Comparison of ENCODE assay signal across 8 cellular contexts in genomic region chr12:6567112-6567680, GRCh38. TPM values are rescaled to one million over a fixed set of nuclear protein-coding genes. Genes with fewer than 3 reads are reported as not detected.
DNase-seq lines count a peak whose midpoint lies in the region; FAIRE-seq and TF ChIP-seq lines count a peak whose summit lies in the region.

No MANE protein-coding gene starts in this region.

- no peaks in the 10 kb centered on the region for H3K9me1 ChIP-seq in endothelial cell of umbilical vein (replicated peaks; ENCODE audit: control insufficient read depth, extremely low read depth, insufficient read depth, low read length)

- H3K9me3 ChIP-seq in OCI-LY7 (ENCODE audit: low read length) (no peaks in the 10 kb centered on the region), endothelial cell of umbilical vein (replicated peaks; ENCODE audit: control insufficient read depth, insufficient read depth, low read length) (no peaks in the 10 kb centered on the region), trophoblast cell (ENCODE audit: insufficient read depth, low read depth, low read length) (no peaks in the 10 kb centered on the region)

- peak; percentile 68 for FAIRE-seq in endothelial cell of umbilical vein (lab: Jason Lieb, UNC)

- H2AK5ac ChIP-seq in trophoblast cell (ENCODE audit: low read length): no peak overlapping the region

- H3K14ac ChIP-seq in trophoblast cell (ENCODE audit: low read length): no peak overlapping the region

- no peak overlapping the region for H4K91ac ChIP-seq in trophoblast cell (ENCODE audit: low read depth, low read length)

- CTCF ChIA-PET in OCI-LY7 (lab: Charles Lee; ENCODE audit: unreplicated experiment) (no interaction called here), endothelial cell of umbilical vein (lab: Charles Lee) (interaction anchor here (1.3 to 2.3 kb wide), 3 partner anchors 9 to 29 kb away, joined by 3 to 7 read pairs (median 7); no protein-coding TSS in a partner anchor)

- no peaks in the 10 kb centered on the region for H3K9me2 ChIP-seq in OCI-LY7 (ENCODE audit: insufficient read depth, low read length)

- BruUV-seq in OCI-LY7 (replicated peaks; lab: Mats Ljungman, UMichigan) (no TSS peak), endothelial cell of umbilical vein (replicated peaks; lab: Mats Ljungman, UMichigan) (no TSS peak)

- TF ChIP-seq POLR2A in endothelial cell of umbilical vein (IDR thresholded peaks at IDR 0.05; ENCODE audit: low read depth, low read length): no peak

- DNase-seq in GM06990 (ENCODE audit: extremely low read depth, insufficient read length): no peak
- DNase-seq in OCI-LY7 (ENCODE audit: low spot score): peak; percentile 32
- peak; percentile 26 for DNase-seq in endothelial cell of umbilical vein (ENCODE audit: low read depth, low spot score)
- no peak for DNase-seq in trophoblast cell
- DNase-seq in SHP77 (lab: John Stamatoyannopoulos, UW): no peak
- DNase-seq in iPS-NIHi11 (ENCODE audit: low spot score): no peak
- DNase-seq in stimulated activated CD4-positive, alpha-beta T cell treated with anti-CD3 and anti-CD28 coated beads, Interleukin-1b, Interleukin-23, amount 100 ng/mL, for 48 hours: no peak
- no peak for DNase-seq in COR-L47 (lab: John Stamatoyannopoulos, UW)

- TF ChIP-seq CTCF in GM06990 (IDR thresholded peaks at IDR 0.05; ENCODE audit: insufficient read depth, low read length, poor library complexity, severe bottlenecking): no peak
- TF ChIP-seq CTCF in OCI-LY7 (conservative IDR thresholded peaks at IDR 0.05; ENCODE audit: low read length): no peak
- no peak for TF ChIP-seq CTCF in endothelial cell of umbilical vein (IDR thresholded peaks at IDR 0.05; ENCODE audit: extremely low read depth in 1 of 2, insufficient read depth in 1 of 2, low read depth in 1 of 2, low read length in 2 of 2)

- intact Hi-C loops in OCI-LY7 (cut with micrococcal nuclease; ENCODE audit: unreplicated experiment) (loop anchor here (5.0 kb wide), 1 partner anchor 120 kb away; the partner anchor contains the start of gene ZNF384), endothelial cell of umbilical vein (cut with micrococcal nuclease) (loop anchor here (1.0 kb wide), 1 partner anchor 11 kb away; the partner anchor contains the start of gene IFFO1)

- peak overlapping the region; percentile 81 for H3K4ac ChIP-seq in trophoblast cell (ENCODE audit: low read depth, low read length)

- H3K27me3 ChIP-seq in GM06990 (replicated peaks; ENCODE audit: control insufficient read depth, insufficient read depth, low read length): no peaks in the 10 kb centered on the region
- H3K27me3 ChIP-seq in endothelial cell of umbilical vein (ENCODE audit: control insufficient read depth in 2 of 2, insufficient read depth in 2 of 2, low read length in 2 of 2): no peaks in the 10 kb centered on the region
- no peaks in the 10 kb centered on the region for H3K27me3 ChIP-seq in trophoblast cell (ENCODE audit: insufficient read depth, low read length)

- no peak overlapping the region for H3K23ac ChIP-seq in trophoblast cell (ENCODE audit: low read length)

- H4K12ac ChIP-seq in trophoblast cell (ENCODE audit: low read depth, low read length): no peak overlapping the region

- H3K79me2 ChIP-seq in OCI-LY7 (ENCODE audit: insufficient read depth, low read depth, low read length): peaks cover 47% of the 10 kb centered on the region
- H3K79me2 ChIP-seq in endothelial cell of umbilical vein (ENCODE audit: control insufficient read depth, insufficient read depth, low read length): peaks cover 30% of the 10 kb centered on the region
- H3K79me2 ChIP-seq in trophoblast cell (ENCODE audit: control insufficient read depth, insufficient read depth, low read length, poor library complexity): peaks cover 4% of the 10 kb centered on the region

- WGBS in trophoblast cell (ENCODE audit: extremely low coverage, insufficient coverage, insufficient read length): no CpG with 5 or more reads among the region's 9 CpGs

- no peak overlapping the region for H2BK5ac ChIP-seq in trophoblast cell (ENCODE audit: low read depth, low read length, poor library complexity)

- peaks cover 23% of the 10 kb centered on the region for H4K20me1 ChIP-seq in OCI-LY7 (ENCODE audit: insufficient read depth, low read length)
- no peaks in the 10 kb centered on the region for H4K20me1 ChIP-seq in endothelial cell of umbilical vein (replicated peaks; ENCODE audit: control insufficient read depth, extremely low read depth, insufficient read depth, low read length)

- peaks cover 31% of the 10 kb centered on the region for H3K36me3 ChIP-seq in GM06990 (ENCODE audit: control insufficient read depth, insufficient read depth, low read length)
- H3K36me3 ChIP-seq in OCI-LY7 (ENCODE audit: insufficient read depth, low read length): peaks cover 78% of the 10 kb centered on the region
- peaks cover 2 to 29% of the 10 kb centered on the region in 2 experiments for H3K36me3 ChIP-seq in endothelial cell of umbilical vein (ENCODE audit: control insufficient read depth in 2 of 2, extremely low read depth in 1 of 2, insufficient read depth in 2 of 2, low read length in 2 of 2)
- H3K36me3 ChIP-seq in trophoblast cell (ENCODE audit: control insufficient read depth in 1 of 2, insufficient read depth in 2 of 2, low read length in 2 of 2): peaks cover 47% of the 10 kb centered on the region in 2 experiments

- peak overlapping the region; percentile 42; the same call in 1 of the 2 replicates for H2AFZ ChIP-seq in OCI-LY7 (ENCODE audit: low read length)
- H2AFZ ChIP-seq in endothelial cell of umbilical vein (ENCODE audit: low read depth, low read length): no peak overlapping the region
- no peak overlapping the region for H2AFZ ChIP-seq in trophoblast cell (ENCODE audit: insufficient read depth, low read length, poor library complexity)

- dilution Hi-C loops in endothelial cell of umbilical vein (cut with MboI; ENCODE audit: extremely low pct_ligation_motif_present, low sequenced_read_pairs): no loop called here

- H3K4me1 ChIP-seq in OCI-LY7 (ENCODE audit: insufficient read depth, low read length, poor library complexity, severe bottlenecking): peaks cover 21% of the 10 kb centered on the region
- peaks cover 7% of the 10 kb centered on the region for H3K4me1 ChIP-seq in endothelial cell of umbilical vein (ENCODE audit: control insufficient read depth, extremely low read depth, insufficient read depth, low read length)
- peaks cover 0 to 2% of the 10 kb centered on the region in 2 experiments for H3K4me1 ChIP-seq in trophoblast cell (ENCODE audit: control insufficient read depth in 1 of 2, insufficient read depth in 2 of 2, low read length in 2 of 2)

- POLR2A ChIA-PET in OCI-LY7 (lab: Charles Lee) (interaction anchor here (0.6 to 1.4 kb wide), 5 partner anchors 9 to 821 kb away, joined by 3 to 6 read pairs (median 4); no protein-coding TSS in a partner anchor), endothelial cell of umbilical vein (lab: Charles Lee) (no interaction called here)

- H3K18ac ChIP-seq in trophoblast cell (ENCODE audit: low read length): no peak overlapping the region

- H4K8ac ChIP-seq in trophoblast cell (ENCODE audit: low read depth, low read length): no peak overlapping the region

- H3K79me1 ChIP-seq in trophoblast cell (ENCODE audit: low read length): peaks cover 8% of the 10 kb centered on the region

- peak overlapping the region; percentile 54 for H3K27ac ChIP-seq in OCI-LY7 (ENCODE audit: low read depth, low read length, poor library complexity, severe bottlenecking)
- H3K27ac ChIP-seq in endothelial cell of umbilical vein (ENCODE audit: insufficient read depth, low read depth, low read length): peak overlapping the region; percentile 75
- H3K27ac ChIP-seq in trophoblast cell (ENCODE audit: low read depth, low read length): no peak overlapping the region

- H3K4me3 ChIP-seq in GM06990 (replicated peaks; ENCODE audit: low read depth, low read length) (peak overlapping the region; percentile 93), OCI-LY7 (ENCODE audit: low read depth, low read length, poor library complexity, severe bottlenecking) (peak overlapping the region; percentile 77), endothelial cell of umbilical vein (replicated peaks in 1 of 3; ENCODE audit: insufficient read depth in 1 of 3, low read depth in 1 of 3, low read length in 3 of 3) (peak overlapping the region; percentile 74 to 89 (median 87)), trophoblast cell (ENCODE audit: low read depth, low read length) (no peak overlapping the region)

- H2BK120ac ChIP-seq in trophoblast cell (ENCODE audit: insufficient read depth, low read length, poor library complexity): no peak overlapping the region

- no peak overlapping the region for H2BK12ac ChIP-seq in trophoblast cell (ENCODE audit: low read length)

- H3K9ac ChIP-seq in endothelial cell of umbilical vein (replicated peaks; ENCODE audit: extremely low read depth, insufficient read depth, low read length) (peak overlapping the region; percentile 88), trophoblast cell (ENCODE audit: low read length) (no peak overlapping the region)

- H3K4me2 ChIP-seq in OCI-LY7 (ENCODE audit: low read length) (peak overlapping the region; percentile 75), endothelial cell of umbilical vein (ENCODE audit: insufficient read depth, low read length) (peak overlapping the region; percentile 96), trophoblast cell (ENCODE audit: low read length) (peak overlapping the region; percentile 78)

RNA-seq across cellular contexts. Expression of gene NOP2, which starts 0.9 kb away (rescaled TPM):
- total RNA-seq in OCI-LY7 (2014; rRNA removed; shearing (Covaris generic)): 87.9 and 116 TPM in 2 replicates
- 86.5 and 100 TPM in 2 replicates for total RNA-seq in OCI-LY7 (2022)
- 58.5 and 63.6 TPM in 2 replicates for total RNA-seq in endothelial cell of umbilical vein
- polyA plus RNA-seq in endothelial cell of umbilical vein: 17.8 and 26.3 TPM in 2 replicates
- polyA plus RNA-seq in endothelial cell of umbilical vein (2011; cell fraction: cytosol; rRNA removed): 28.3 and 30.1 TPM in 2 replicates
- 160 and 198 TPM in 2 replicates for polyA plus RNA-seq in endothelial cell of umbilical vein (2011; cell fraction: nucleus; rRNA removed)
- 44.4 and 58.0 TPM in 2 replicates for polyA plus RNA-seq in endothelial cell of umbilical vein (2012)
- polyA minus RNA-seq in endothelial cell of umbilical vein: 29.2 and 29.4 TPM in 2 replicates
- 26.3 TPM for polyA minus RNA-seq in endothelial cell of umbilical vein (2011; cell fraction: cytosol; rRNA and poly(A)+ RNA removed)
- 33.6 and 35.6 TPM in 2 replicates for polyA minus RNA-seq in endothelial cell of umbilical vein (2011; cell fraction: nucleus; rRNA and poly(A)+ RNA removed)
- polyA plus RNA-seq in trophoblast cell (2013): 47.1 and 49.3 TPM in 2 replicates

RNA-seq across cellular contexts. Expression of gene IFFO1, which starts 11.4 kb away (rescaled TPM):
- total RNA-seq in OCI-LY7 (2014; rRNA removed; shearing (Covaris generic)): 16.9 and 25.4 TPM in 2 replicates
- 30.5 and 32.3 TPM in 2 replicates for total RNA-seq in OCI-LY7 (2022)
- total RNA-seq in endothelial cell of umbilical vein: 26.4 and 27.7 TPM in 2 replicates
- 41.0 and 41.2 TPM in 2 replicates for polyA plus RNA-seq in endothelial cell of umbilical vein
- 15.9 and 21.0 TPM in 2 replicates for polyA plus RNA-seq in endothelial cell of umbilical vein (2011; cell fraction: cytosol; rRNA removed)
- 156 and 161 TPM in 2 replicates for polyA plus RNA-seq in endothelial cell of umbilical vein (2011; cell fraction: nucleus; rRNA removed)
- polyA plus RNA-seq in endothelial cell of umbilical vein (2012): 18.3 and 26.1 TPM in 2 replicates
- 19.2 and 20.3 TPM in 2 replicates for polyA minus RNA-seq in endothelial cell of umbilical vein
- polyA minus RNA-seq in endothelial cell of umbilical vein (2011; cell fraction: cytosol; rRNA and poly(A)+ RNA removed): not detected
- 12.7 and 20.1 TPM in 2 replicates for polyA minus RNA-seq in endothelial cell of umbilical vein (2011; cell fraction: nucleus; rRNA and poly(A)+ RNA removed)
- 5.1 and 5.3 TPM in 2 replicates for polyA plus RNA-seq in trophoblast cell (2013)

RNA-seq across cellular contexts. Expression of gene GAPDH, which starts 32.9 kb away (rescaled TPM):
- total RNA-seq in OCI-LY7 (2014; rRNA removed; shearing (Covaris generic)): 3,369 and 3,801 TPM in 2 replicates
- total RNA-seq in OCI-LY7 (2022): 3,794 and 4,502 TPM in 2 replicates
- 4,245 and 4,648 TPM in 2 replicates for total RNA-seq in endothelial cell of umbilical vein
- polyA plus RNA-seq in endothelial cell of umbilical vein: 8,748 and 10,370 TPM in 2 replicates
- 9,573 and 9,900 TPM in 2 replicates for polyA plus RNA-seq in endothelial cell of umbilical vein (2011; cell fraction: cytosol; rRNA removed)
- polyA plus RNA-seq in endothelial cell of umbilical vein (2011; cell fraction: nucleus; rRNA removed): 2,700 and 3,179 TPM in 2 replicates
- 5,034 and 5,687 TPM in 2 replicates for polyA plus RNA-seq in endothelial cell of umbilical vein (2012)
- 7,250 and 7,739 TPM in 2 replicates for polyA minus RNA-seq in endothelial cell of umbilical vein
- polyA minus RNA-seq in endothelial cell of umbilical vein (2011; cell fraction: cytosol; rRNA and poly(A)+ RNA removed): 5,221 TPM
- polyA minus RNA-seq in endothelial cell of umbilical vein (2011; cell fraction: nucleus; rRNA and poly(A)+ RNA removed): 818 and 923 TPM in 2 replicates
- polyA plus RNA-seq in trophoblast cell (2013): 5,061 and 5,152 TPM in 2 replicates

RNA-seq across cellular contexts. Expression of gene CHD4, which starts 40.0 kb away (rescaled TPM):
- total RNA-seq in OCI-LY7 (2014; rRNA removed; shearing (Covaris generic)): 287 and 319 TPM in 2 replicates
- total RNA-seq in OCI-LY7 (2022) (247 and 267 TPM in 2 replicates), endothelial cell of umbilical vein (192 and 216 TPM in 2 replicates)
- polyA plus RNA-seq in endothelial cell of umbilical vein: 119 and 127 TPM in 2 replicates
- polyA plus RNA-seq in endothelial cell of umbilical vein (2011; cell fraction: cytosol; rRNA removed): 130 and 131 TPM in 2 replicates
- polyA plus RNA-seq in endothelial cell of umbilical vein (2011; cell fraction: nucleus; rRNA removed): 178 and 198 TPM in 2 replicates
- 108 and 117 TPM in 2 replicates for polyA plus RNA-seq in endothelial cell of umbilical vein (2012)
- polyA minus RNA-seq in endothelial cell of umbilical vein: 187 and 211 TPM in 2 replicates
- 97.7 TPM for polyA minus RNA-seq in endothelial cell of umbilical vein (2011; cell fraction: cytosol; rRNA and poly(A)+ RNA removed)
- 83.7 and 90.8 TPM in 2 replicates for polyA minus RNA-seq in endothelial cell of umbilical vein (2011; cell fraction: nucleus; rRNA and poly(A)+ RNA removed)
- 121 and 123 TPM in 2 replicates for polyA plus RNA-seq in trophoblast cell (2013)

Comparison
In these comparisons a context has a peak if more than half of its experiments do, and no peak if none do; other contexts are left out.
1. DNase-seq: peak in OCI-LY7 (single experiment) and endothelial cell of umbilical vein (single experiment); none in GM06990 (single experiment), trophoblast cell (0 of 2), SHP77 (0 of 2), iPS-NIHi11 (single experiment), stimulated activated CD4-positive, alpha-beta T cell treated with anti-CD3 and anti-CD28 coated beads, Interleukin-1b, Interleukin-23, amount 100 ng/mL, for 48 hours (single experiment) and COR-L47 (single experiment).
2. Peak in every context shown above with its lines, with median percentiles within 50 percentile points of each other: H3K4me2 ChIP-seq.